In genomic region chr2:230737791-230738226, GRCh38 we compare ENCODE assay signal across 11 cellular contexts. TPM values are rescaled to one million over a fixed set of nuclear protein-coding genes. Genes with fewer than 3 reads are reported as not detected.
A peak's percentile ranks its signal among the peaks of the same experiment; 100 is the strongest.
DNase-seq lines count a peak whose midpoint lies in the region; ATAC-seq and TF ChIP-seq lines count a peak whose summit lies in the region.
"Had no signal": no experiment of that assay in that cellular context is flagged by ENCODE, and none has a peak within 500 bp of the region (broad histone marks: within the 10 kb centered on the region; RNA-seq: fewer than 3 reads in every experiment).

No MANE protein-coding gene starts in this region.

- no peaks in the 10 kb centered on the region for H3K9me3 Mint-ChIP-seq in activated naive CD4-positive, alpha-beta T cell treated with anti-CD3 and anti-CD28 coated beads, Interleukin-2, amount 50 U/mL, for 24 hours
- no peaks in the 10 kb centered on the region for H3K9me3 Mint-ChIP-seq in memory B cell
- H3K9me3 Mint-ChIP-seq in type B pancreatic cell = no peaks in the 10 kb centered on the region
- H3K9me3 Mint-ChIP-seq: effector memory CD8-positive, alpha-beta T cell had no signal

- peaks cover 6% of the 10 kb centered on the region for H3K36me3 Mint-ChIP-seq in activated naive CD4-positive, alpha-beta T cell treated with anti-CD3 and anti-CD28 coated beads, Interleukin-2, amount 50 U/mL, for 24 hours
- peaks cover 12% of the 10 kb centered on the region for H3K36me3 Mint-ChIP-seq in memory B cell
- peaks cover 14% of the 10 kb centered on the region for H3K36me3 Mint-ChIP-seq in type B pancreatic cell

- no peaks in the 10 kb centered on the region for H3K27me3 Mint-ChIP-seq in activated naive CD4-positive, alpha-beta T cell treated with anti-CD3 and anti-CD28 coated beads, Interleukin-2, amount 50 U/mL, for 24 hours
- no peaks in the 10 kb centered on the region for H3K27me3 Mint-ChIP-seq in memory B cell
- H3K27me3 Mint-ChIP-seq in type B pancreatic cell = no peaks in the 10 kb centered on the region
- H3K27me3 Mint-ChIP-seq: effector memory CD8-positive, alpha-beta T cell had no signal

- peak overlapping the region; percentile 8 for H3K27ac Mint-ChIP-seq in activated naive CD4-positive, alpha-beta T cell treated with anti-CD3 and anti-CD28 coated beads, Interleukin-2, amount 50 U/mL, for 24 hours
- peak overlapping the region; percentile 43 for H3K27ac Mint-ChIP-seq in memory B cell
- H3K27ac Mint-ChIP-seq in type B pancreatic cell = peak overlapping the region; percentile 71

- TF ChIP-seq CTCF in type B pancreatic cell (conservative IDR thresholded peaks at IDR 0.05) = no peak

- ATAC-seq in memory B cell (ENCODE audit: low read depth) (no peak), HG03378 (IDR thresholded peaks at IDR 0.05; ENCODE audit: unreplicated experiment) (no peak)

- peaks cover 82% of the 10 kb centered on the region for H3K4me1 Mint-ChIP-seq in activated naive CD4-positive, alpha-beta T cell treated with anti-CD3 and anti-CD28 coated beads, Interleukin-2, amount 50 U/mL, for 24 hours
- peaks cover 54% of the 10 kb centered on the region for H3K4me1 Mint-ChIP-seq in memory B cell
- peaks cover 34% of the 10 kb centered on the region for H3K4me1 Mint-ChIP-seq in type B pancreatic cell (ENCODE audit: unreplicated experiment)

- peak overlapping the region; percentile 0 for H3K4me3 Mint-ChIP-seq in activated naive CD4-positive, alpha-beta T cell treated with anti-CD3 and anti-CD28 coated beads, Interleukin-2, amount 50 U/mL, for 24 hours
- H3K4me3 Mint-ChIP-seq in memory B cell (no peak overlapping the region), type B pancreatic cell (peak overlapping the region; percentile 10)

- DNase-seq in activated naive CD4-positive, alpha-beta T cell (lab: John Stamatoyannopoulos, UW) = no peak
- DNase-seq in amniotic epithelial cell (ENCODE audit: low read depth) = peak; percentile 38
- DNase-seq in memory B cell (ENCODE audit: low spot score in 2 of 2) = no peak
- no peak for DNase-seq in type B pancreatic cell (ENCODE audit: extremely low spot score, unreplicated experiment)
- no peak for DNase-seq in OCI-M1 (lab: John Stamatoyannopoulos, UW)
- DNase-seq in medulla oblongata (ENCODE audit: extremely low spot score) = no peak
- DNase-seq: activated CD4-positive, alpha-beta T cell treated with anti-CD3 and anti-CD28 coated beads, Interleukin-2, amount 50 U/mL, for 4 hours; C1 segment of cervical spinal cord; effector memory CD8-positive, alpha-beta T cell had no signal

RNA-seq across cellular contexts. Expression of gene CAB39, which starts 25.2 kb away (rescaled TPM):
- 49.2 and 66.9 TPM in 2 replicates for total RNA-seq in type B pancreatic cell (ENCODE audit: low replicate concordance)

Comparison
In these comparisons a context has a peak if more than half of its experiments do, and no peak if none do; other contexts are left out.
1. H3K27ac Mint-ChIP-seq: peak in every context shown above with its lines; median percentile 71 in type B pancreatic cell; 43 in memory B cell; 8 in activated naive CD4-positive, alpha-beta T cell treated with anti-CD3 and anti-CD28 coated beads, Interleukin-2, amount 50 U/mL, for 24 hours.